ENCODE assay signal across 21 cellular contexts in genomic region chr22:45757936-45758335, GRCh38.
A peak's percentile ranks its signal among the peaks of the same experiment; 100 is the strongest.
DNase-seq lines count a peak whose midpoint lies in the region; ATAC-seq and TF ChIP-seq lines count a peak whose summit lies in the region.
"Had no signal": no experiment of that assay in that cellular context is flagged by ENCODE, and none has a peak within 500 bp of the region (broad histone marks: within the 10 kb centered on the region; RNA-seq: fewer than 3 reads in every experiment).

No MANE protein-coding gene starts in this region.

- POLR2A ChIA-PET in Panc1 (lab: Charles Lee): no interaction called here

- no peak overlapping the region for H2AFZ ChIP-seq in neuronal stem cell (ENCODE audit: low read length)
- H2AFZ ChIP-seq: GM23338 had no signal

- H3K4me2 ChIP-seq in neuronal stem cell (ENCODE audit: insufficient read depth, low read length, poor library complexity, severe bottlenecking): no peak overlapping the region
- H3K4me2 ChIP-seq: GM23338, KMS-11 had no signal

- intact Hi-C loops in Panc1 (cut with micrococcal nuclease; ENCODE audit: unreplicated experiment): no loop called here

- H3K9ac ChIP-seq in neuronal stem cell (ENCODE audit: low read depth, low read length, poor library complexity): no peak overlapping the region
- H3K9ac ChIP-seq: KMS-11 had no signal

- H2AK5ac ChIP-seq in neuronal stem cell (ENCODE audit: low read depth, low read length): peak overlapping the region; percentile 48

- in situ Hi-C loops in Panc1 (cut with HindIII; ENCODE audit: low pct_unique_long_range_greater_than_20kb, low sequenced_read_pairs): no loop called here

- no peak overlapping the region for H3K4me3 ChIP-seq in Panc1 (ENCODE audit: low read depth in 2 of 2, low read length in 2 of 2)
- H3K4me3 ChIP-seq in esophagus (ENCODE audit: low read depth in 1 of 2, low read length in 2 of 2): no peak overlapping the region
- H3K4me3 ChIP-seq in neuronal stem cell (ENCODE audit: low read length in 2 of 2): peak overlapping the region in 1 of 2 donors; percentile 12
- H3K4me3 ChIP-seq: GM23338, HAP-1, SJCRH30 had no signal

- TF ChIP-seq CTCF in Panc1 (IDR thresholded peaks at IDR 0.05): no peak

- no peaks in the 10 kb centered on the region; the same call in 1 of the 2 replicates for H3K36me3 ChIP-seq in Panc1 (ENCODE audit: control insufficient read depth, insufficient read depth, low read length)
- peaks cover 3 to 6% of the 10 kb centered on the region in 2 donors for H3K36me3 ChIP-seq in esophagus (ENCODE audit: control insufficient read depth in 2 of 2, insufficient read depth in 2 of 2, low read length in 1 of 2)
- H3K36me3 ChIP-seq in neuronal stem cell (replicated peaks in 1 of 2; ENCODE audit: control insufficient read depth in 2 of 2, insufficient read depth in 2 of 2, low read length in 2 of 2): peaks cover 7 to 45% of the 10 kb centered on the region in 2 donors
- H3K36me3 ChIP-seq: HAP-1 had no signal

- no peak overlapping the region for H2BK120ac ChIP-seq in neuronal stem cell (ENCODE audit: low read depth, low read length)

- H3K23ac ChIP-seq in neuronal stem cell (ENCODE audit: low read depth, low read length, poor library complexity): peak overlapping the region; percentile 92

- CTCF ChIA-PET in Panc1 (lab: Charles Lee): no interaction called here

- H3K9me3 ChIP-seq in Panc1 (ENCODE audit: control insufficient read depth, insufficient read depth, low read depth, low read length) (no peaks in the 10 kb centered on the region), esophagus (ENCODE audit: control insufficient read depth in 2 of 2, insufficient read depth in 1 of 2, low read depth in 1 of 2, low read length in 1 of 2) (no peaks in the 10 kb centered on the region), neuronal stem cell (replicated peaks in 1 of 2; ENCODE audit: control insufficient read depth in 2 of 2, insufficient read depth in 1 of 2, low read depth in 1 of 2, low read length in 2 of 2) (peaks cover 6 to 10% of the 10 kb centered on the region in 2 donors)
- H3K9me3 ChIP-seq: Caco-2, HAP-1, SJCRH30 had no signal

- TSS peak; percentile 8 for BruUV-seq in Panc1 (replicated peaks; lab: Mats Ljungman, UMichigan)

- 61 to 68% methylated on average over 11 of the region's 11 CpGs for WGBS in esophagus, 2 donors
- no CpG with 5 or more reads among the region's 11 CpGs for WGBS in neuronal stem cell (ENCODE audit: extremely low coverage in 2 of 2, insufficient read length in 2 of 2, insufficient replicate concordance in 1 of 2), 2 donors

- H2BK5ac ChIP-seq in neuronal stem cell (ENCODE audit: low read length): no peak overlapping the region

- no peak overlapping the region for H3K4ac ChIP-seq in neuronal stem cell (ENCODE audit: low read length)

- H3K4me1 ChIP-seq in Panc1 (ENCODE audit: control insufficient read depth, insufficient read depth, low read length) (peaks cover 14% of the 10 kb centered on the region; the same call in 1 of the 2 replicates), esophagus (ENCODE audit: control insufficient read depth in 2 of 2, insufficient read depth in 2 of 2, low read length in 1 of 2) (peaks cover 4 to 5% of the 10 kb centered on the region in 2 donors), neuronal stem cell (ENCODE audit: control insufficient read depth in 2 of 2, insufficient read depth in 1 of 2, low read depth in 1 of 2, low read length in 2 of 2) (peaks cover 4 to 14% of the 10 kb centered on the region in 2 donors)
- H3K4me1 ChIP-seq: Caco-2, SJCRH30 had no signal

- H3K79me1 ChIP-seq in neuronal stem cell (ENCODE audit: low read depth, low read length): peaks cover 3% of the 10 kb centered on the region

- no peak for ATAC-seq in Panc1
- ATAC-seq: SK-N-SH treated with all-trans-retinoic acid at 6 μM for 48 hours had no signal

- H3K27ac ChIP-seq in Panc1 (ENCODE audit: low read length) (peak overlapping the region; percentile 63), esophagus (ENCODE audit: low read depth in 2 of 2, low read length in 1 of 2) (peak overlapping the region; percentile 23 to 38), neuronal stem cell (replicated peaks; ENCODE audit: low read length) (no peak overlapping the region)
- H3K27ac ChIP-seq: HL-60, KMS-11, SJCRH30 had no signal

- peak overlapping the region; percentile 83 for H3K18ac ChIP-seq in neuronal stem cell (ENCODE audit: low read length)

- peak overlapping the region; percentile 61 for H2BK12ac ChIP-seq in neuronal stem cell (ENCODE audit: low read length)

- H4K8ac ChIP-seq in neuronal stem cell (ENCODE audit: low read depth, low read length): no peak overlapping the region

- no peak overlapping the region for H2BK15ac ChIP-seq in neuronal stem cell (ENCODE audit: low read length)

- DNase-seq in Panc1 (ENCODE audit: low read depth, low spot score): no peak
- DNase-seq in neuronal stem cell (ENCODE audit: low spot score): no peak
- no peak for DNase-seq in hepatic stellate cell (ENCODE audit: low spot score)
- no peak for DNase-seq in NCI-H1092 treated with DMSO at 0.1 percent for 48 hours (lab: John Stamatoyannopoulos, UW)
- DNase-seq in stimulated activated CD4-positive, alpha-beta T cell treated with anti-CD3 and anti-CD28 coated beads, Interleukin-1b, Interleukin-23, amount 100 ng/mL, for 48 hours: no peak
- no peak for DNase-seq in stimulated activated CD8-positive, alpha-beta memory T cell treated with anti-CD3 and anti-CD28 coated beads, Interleukin-4, amount 100 ng/mL, for 48 hours
- DNase-seq: Caco-2; CD4-positive, alpha-beta memory T cell; MM.1S; NCI-H1694; NCI-H2029 treated with DMSO at 0.1 percent for 48 hours; NCI-H226; NCI-H510A; OCI-M1; SJCRH30 had no signal

- no peak overlapping the region for H4K91ac ChIP-seq in neuronal stem cell (ENCODE audit: low read depth, low read length, poor library complexity)

- peak overlapping the region; percentile 42 for H3K14ac ChIP-seq in neuronal stem cell (ENCODE audit: low read length)

- H3K27me3 ChIP-seq in Panc1 (ENCODE audit: control insufficient read depth, insufficient read depth, low read length) (no peaks in the 10 kb centered on the region), esophagus (ENCODE audit: control insufficient read depth in 1 of 2, insufficient read depth in 2 of 2, low read length in 2 of 2) (no peaks in the 10 kb centered on the region), neuronal stem cell (ENCODE audit: control insufficient read depth in 3 of 3, insufficient read depth in 3 of 3, low read depth in 1 of 3, low read length in 3 of 3) (no peaks in the 10 kb centered on the region)
- H3K27me3 ChIP-seq: SJCRH30 had no signal
